In genomic region chr5:160029004-160029403, GRCh38 we compare ENCODE assay signal across 17 cellular contexts. TPM values are rescaled to one million over a fixed set of nuclear protein-coding genes. Genes with fewer than 3 reads are reported as not detected.
DNase-seq lines count a peak whose midpoint lies in the region; ATAC-seq and TF ChIP-seq lines count a peak whose summit lies in the region.
"Had no signal": no experiment of that assay in that cellular context is flagged by ENCODE, and none has a peak within 500 bp of the region (broad histone marks: within the 10 kb centered on the region; RNA-seq: fewer than 3 reads in every experiment).

No MANE protein-coding gene starts in this region.

- no peak overlapping the region for H3K4me3 ChIP-seq in choroid plexus epithelial cell (ENCODE audit: low read depth, low read length)
- H3K4me3 ChIP-seq: A549, BLaER1, K562 had no signal

- ATAC-seq in activated T-cell treated with anti-CD3 and anti-CD28 coated beads, Interleukin-2, amount 50 U/mL, for 72 hours (replicated peaks in 1 of 2) = no peak
- ATAC-seq in T-helper 17 cell (no peak), HG03342 (IDR thresholded peaks at IDR 0.05; ENCODE audit: unreplicated experiment) (no peak)
- no peak for ATAC-seq in stimulated activated effector memory CD8-positive, alpha-beta T cell treated with anti-CD3 and anti-CD28 coated beads, Interleukin-12 subunit alpha, Interleukin-12 subunit beta, amount 100 ng/mL, for 72 hours
- ATAC-seq: A549, K562 had no signal

- no peak for DNase-seq in activated T-cell treated with anti-CD3 and anti-CD28 coated beads, Interleukin-2, amount 50 U/mL, for 72 hours
- no peak for DNase-seq in activated T-cell treated with anti-CD3 and anti-CD28 coated beads, Interleukin-2, amount 50 U/mL, for 1 hour
- DNase-seq in T-helper 17 cell (no peak), choroid plexus epithelial cell (ENCODE audit: low read depth) (peak; percentile 7), GDM1 (lab: John Stamatoyannopoulos, UW) (no peak), HK-2 (ENCODE audit: unreplicated experiment) (no peak)
- no peak for DNase-seq in stimulated activated effector memory CD8-positive, alpha-beta T cell treated with anti-CD3 and anti-CD28 coated beads, Interleukin-12 subunit alpha, Interleukin-12 subunit beta, amount 100 ng/mL, for 72 hours (ENCODE audit: low spot score in 2 of 2)
- DNase-seq: Calu3; CD4-positive, alpha-beta memory T cell; DMS79 treated with DMSO at 0.1 percent for 48 hours; EL; H9 had no signal

- H3K9me3 Mint-ChIP-seq in activated T-cell treated with anti-CD3 and anti-CD28 coated beads, Interleukin-2, amount 50 U/mL, for 72 hours = peaks cover 0 to 1% of the 10 kb centered on the region in 2 donors
- H3K9me3 Mint-ChIP-seq in stimulated activated effector memory CD8-positive, alpha-beta T cell treated with anti-CD3 and anti-CD28 coated beads, Interleukin-12 subunit alpha, Interleukin-12 subunit beta, amount 100 ng/mL, for 72 hours = no peaks in the 10 kb centered on the region
- H3K9me3 Mint-ChIP-seq: CD14-positive monocyte; CD4-positive, alpha-beta memory T cell; H9 had no signal

- no peak for TF ChIP-seq CTCF in choroid plexus epithelial cell (conservative IDR thresholded peaks at IDR 0.05; ENCODE audit: low read depth, low read length)

- peaks cover 3 to 16% of the 10 kb centered on the region in 2 donors for H3K36me3 Mint-ChIP-seq in activated T-cell treated with anti-CD3 and anti-CD28 coated beads, Interleukin-2, amount 50 U/mL, for 72 hours (ENCODE audit: insufficient read depth in 2 of 2)
- H3K36me3 Mint-ChIP-seq in T-helper 17 cell (ENCODE audit: low read depth) = peaks cover 6% of the 10 kb centered on the region
- H3K36me3 Mint-ChIP-seq in stimulated activated effector memory CD8-positive, alpha-beta T cell treated with anti-CD3 and anti-CD28 coated beads, Interleukin-12 subunit alpha, Interleukin-12 subunit beta, amount 100 ng/mL, for 72 hours = peaks cover 62% of the 10 kb centered on the region

- H3K4me3 Mint-ChIP-seq in activated T-cell treated with anti-CD3 and anti-CD28 coated beads, Interleukin-2, amount 50 U/mL, for 72 hours = no peak overlapping the region
- H3K4me3 Mint-ChIP-seq in T-helper 17 cell = no peak overlapping the region
- H3K4me3 Mint-ChIP-seq in stimulated activated effector memory CD8-positive, alpha-beta T cell treated with anti-CD3 and anti-CD28 coated beads, Interleukin-12 subunit alpha, Interleukin-12 subunit beta, amount 100 ng/mL, for 72 hours = no peak overlapping the region
- H3K4me3 Mint-ChIP-seq: CD14-positive monocyte; CD4-positive, alpha-beta memory T cell; H9 had no signal

- H3K27me3 Mint-ChIP-seq in activated T-cell treated with anti-CD3 and anti-CD28 coated beads, Interleukin-2, amount 50 U/mL, for 72 hours (ENCODE audit: low read depth) = no peaks in the 10 kb centered on the region
- no peaks in the 10 kb centered on the region for H3K27me3 Mint-ChIP-seq in T-helper 17 cell
- H3K27me3 Mint-ChIP-seq: CD4-positive, alpha-beta memory T cell had no signal

- H3K4me1 Mint-ChIP-seq in activated T-cell treated with anti-CD3 and anti-CD28 coated beads, Interleukin-2, amount 50 U/mL, for 72 hours (ENCODE audit: low read depth) = peaks cover 6% of the 10 kb centered on the region
- H3K4me1 Mint-ChIP-seq in T-helper 17 cell = peaks cover 16% of the 10 kb centered on the region
- peaks cover 12% of the 10 kb centered on the region for H3K4me1 Mint-ChIP-seq in stimulated activated effector memory CD8-positive, alpha-beta T cell treated with anti-CD3 and anti-CD28 coated beads, Interleukin-12 subunit alpha, Interleukin-12 subunit beta, amount 100 ng/mL, for 72 hours

- peak overlapping the region; percentile 76 for H3K27ac Mint-ChIP-seq in activated T-cell treated with anti-CD3 and anti-CD28 coated beads, Interleukin-2, amount 50 U/mL, for 72 hours
- peak overlapping the region; percentile 80 for H3K27ac Mint-ChIP-seq in T-helper 17 cell
- peak overlapping the region; percentile 2 for H3K27ac Mint-ChIP-seq in stimulated activated effector memory CD8-positive, alpha-beta T cell treated with anti-CD3 and anti-CD28 coated beads, Interleukin-12 subunit alpha, Interleukin-12 subunit beta, amount 100 ng/mL, for 72 hours
- H3K27ac Mint-ChIP-seq: H9 had no signal

- H3K9me3 ChIP-seq in T-helper 17 cell (ENCODE audit: control insufficient read depth, low read length, poor library complexity, severe bottlenecking) = no peaks in the 10 kb centered on the region
- H3K9me3 ChIP-seq: A549, BLaER1 had no signal

RNA-seq across cellular contexts. Expression of gene TTC1, which starts 20.1 kb away (rescaled TPM):
- 10 to 100 TPM; 46.8 to 50.5 TPM for total RNA-seq in activated T-cell treated with anti-CD3 and anti-CD28 coated beads, Interleukin-2, amount 50 U/mL, for 72 hours
- total RNA-seq in T-helper 17 cell = 10 to 100 TPM; 24.0 to 24.3 TPM

Comparison
In these comparisons a context has a peak if more than half of its experiments do, and no peak if none do; other contexts are left out.
1. H3K27ac Mint-ChIP-seq: peak in every context shown above with its lines; median percentile 80 in T-helper 17 cell; 76 in activated T-cell treated with anti-CD3 and anti-CD28 coated beads, Interleukin-2, amount 50 U/mL, for 72 hours; 2 in stimulated activated effector memory CD8-positive, alpha-beta T cell treated with anti-CD3 and anti-CD28 coated beads, Interleukin-12 subunit alpha, Interleukin-12 subunit beta, amount 100 ng/mL, for 72 hours.